In genomic region chr3:140334105-140334504, GRCh38 we compare ENCODE assay signal across 35 cellular contexts.
"Had no signal": no experiment of that assay in that cellular context is flagged by ENCODE, and none has a peak within 500 bp of the region (broad histone marks: within the 10 kb centered on the region; RNA-seq: fewer than 3 reads in every experiment).

No MANE protein-coding gene starts in this region.

- DNase-seq: activated B cell treated with CpG ODN at 0.5 μM for 24 hours; activated CD4-positive, alpha-beta memory T cell treated with anti-CD3 and anti-CD28 coated beads for 36 hours; activated CD4-positive, alpha-beta T cell treated with anti-CD3 and anti-CD28 coated beads for 4 hours; activated CD4-positive, alpha-beta T cell treated with anti-CD3 and anti-CD28 coated beads, Interleukin-2, amount 10 ng/mL, durations not matched to agents 24 days and 14 days; activated CD4-positive, alpha-beta T cell treated with anti-CD3 and anti-CD28 coated beads, Interleukin-2, amount 50 U/mL, for 1 hour; activated CD4-positive, alpha-beta T cell treated with anti-CD3 and anti-CD28 coated beads, Interleukin-2, amount 50 U/mL, for 4 hours; activated CD4-positive, CD25-positive, alpha-beta regulatory T cell treated with anti-CD3 and anti-CD28 coated beads, Interleukin-2, amount 50 U/mL, for 72 hours; activated CD8-positive, alpha-beta memory T cell treated with anti-CD3 and anti-CD28 coated beads for 24 hours; activated CD8-positive, alpha-beta memory T cell treated with anti-CD3 and anti-CD28 coated beads, Interleukin-2, amount 10 ng/mL, durations not matched to agents 7 days and 5 days; activated CD8-positive, alpha-beta memory T cell treated with anti-CD3 and anti-CD28 coated beads, Interleukin-2, amount 50 U/mL, for 48 hours; activated CD8-positive, alpha-beta T cell treated with anti-CD3 and anti-CD28 coated beads, Interleukin-2, amount 10 ng/mL, durations not matched to agents 7 days and 5 days; activated effector memory CD4-positive, alpha-beta T cell treated with anti-CD3 and anti-CD28 coated beads, Interleukin-2, amount 50 U/mL, for 16 hours; activated gamma-delta T cell treated with Interleukin-2 at 50 U/mL for 16 hours; activated naive CD4-positive, alpha-beta T cell; activated naive CD4-positive, alpha-beta T cell treated with anti-CD3 and anti-CD28 coated beads for 36 hours; activated naive CD4-positive, alpha-beta T cell treated with anti-CD3 and anti-CD28 coated beads, Interleukin-2, amount 50 U/mL, for 16 hours; activated naive CD8-positive, alpha-beta T cell treated with anti-CD3 and anti-CD28 coated beads for 36 hours; activated T-cell treated with anti-CD3 and anti-CD28 coated beads, Interleukin-2, amount 50 U/mL, for 24 hours; activated T-cell treated with anti-CD3 and anti-CD28 coated beads, Interleukin-2, amount 50 U/mL, for 48 hours; adrenal gland; amniotic stem cell; aorta; body of pancreas; brain microvascular endothelial cell; central memory CD4-positive, alpha-beta T cell; T-helper 1 cell; T-helper 2 cell; T-helper 9 cell had no signal

- H3K36me3 ChIP-seq: adrenal gland, brain microvascular endothelial cell, breast epithelium had no signal

- H3K36me3 Mint-ChIP-seq: activated CD4-positive, alpha-beta memory T cell treated with anti-CD3 and anti-CD28 coated beads for 36 hours; activated CD8-positive, alpha-beta memory T cell treated with anti-CD3 and anti-CD28 coated beads, Interleukin-2, amount 10 ng/mL, durations not matched to agents 7 days and 5 days; activated naive CD4-positive, alpha-beta T cell treated with anti-CD3 and anti-CD28 coated beads, Interleukin-2, amount 50 U/mL, for 72 hours; activated naive CD8-positive, alpha-beta T cell treated with anti-CD3 and anti-CD28 coated beads for 36 hours had no signal

- H3K27me3 Mint-ChIP-seq: activated B cell treated with CpG ODN at 0.5 μM for 24 hours had no signal

- H3K27me3 ChIP-seq: adrenal gland, body of pancreas, brain microvascular endothelial cell, breast epithelium had no signal

- H3K4me1 Mint-ChIP-seq: activated CD4-positive, alpha-beta T cell treated with anti-CD3 and anti-CD28 coated beads, Interleukin-2, amount 10 ng/mL, durations not matched to agents 24 days and 14 days; activated CD8-positive, alpha-beta memory T cell treated with anti-CD3 and anti-CD28 coated beads, Interleukin-2, amount 10 ng/mL, durations not matched to agents 7 days and 5 days; activated naive CD8-positive, alpha-beta T cell treated with anti-CD3 and anti-CD28 coated beads for 36 hours had no signal

- ATAC-seq: activated CD8-positive, alpha-beta memory T cell treated with anti-CD3 and anti-CD28 coated beads, Interleukin-2, amount 10 ng/mL, durations not matched to agents 7 days and 5 days; activated CD8-positive, alpha-beta T cell treated with anti-CD3 and anti-CD28 coated beads, Interleukin-2, amount 10 ng/mL, durations not matched to agents 7 days and 5 days; activated naive CD4-positive, alpha-beta T cell treated with anti-CD3 and anti-CD28 coated beads, Interleukin-2, amount 50 U/mL, for 72 hours; body of pancreas had no signal

- H3K27ac ChIP-seq: adrenal gland, body of pancreas, brain microvascular endothelial cell, breast epithelium, VCaP had no signal

- H3K4me3 ChIP-seq: adrenal gland, body of pancreas, breast epithelium had no signal

- H3K27ac Mint-ChIP-seq: activated B cell treated with CpG ODN at 0.5 μM for 24 hours; activated CD4-positive, alpha-beta memory T cell treated with anti-CD3 and anti-CD28 coated beads for 36 hours; activated CD4-positive, alpha-beta T cell treated with anti-CD3 and anti-CD28 coated beads, Interleukin-2, amount 10 ng/mL, durations not matched to agents 24 days and 14 days; activated CD8-positive, alpha-beta memory T cell treated with anti-CD3 and anti-CD28 coated beads, Interleukin-2, amount 10 ng/mL, durations not matched to agents 7 days and 5 days; activated CD8-positive, alpha-beta T cell treated with anti-CD3 and anti-CD28 coated beads, Interleukin-2, amount 10 ng/mL, durations not matched to agents 7 days and 5 days; activated naive CD4-positive, alpha-beta T cell treated with anti-CD3 and anti-CD28 coated beads for 36 hours; activated naive CD4-positive, alpha-beta T cell treated with anti-CD3 and anti-CD28 coated beads, Interleukin-2, amount 50 U/mL, for 72 hours; activated naive CD8-positive, alpha-beta T cell treated with anti-CD3 and anti-CD28 coated beads for 36 hours; activated T-cell treated with anti-CD3 and anti-CD28 coated beads, Interleukin-2, amount 50 U/mL, for 24 hours; T-helper 1 cell treated with Interleukin-12 subunit alpha and Interleukin-12 subunit beta and Interleukin-4 antibody, amounts not matched to agents 30 μg/mL and 1 μg/mL, for 36 hours; T-helper 2 cell treated with Interferon-gamma antibody and Interleukin-4, amounts not matched to agents 5 μg/mL and 100 μg/mL, for 36 hours had no signal

- H3K9me3 Mint-ChIP-seq: activated B cell treated with CpG ODN at 0.5 μM for 24 hours; activated CD4-positive, alpha-beta memory T cell treated with anti-CD3 and anti-CD28 coated beads for 36 hours; activated CD4-positive, alpha-beta T cell treated with anti-CD3 and anti-CD28 coated beads, Interleukin-2, amount 10 ng/mL, durations not matched to agents 24 days and 14 days; activated naive CD4-positive, alpha-beta T cell treated with anti-CD3 and anti-CD28 coated beads for 36 hours; activated naive CD4-positive, alpha-beta T cell treated with anti-CD3 and anti-CD28 coated beads, Interleukin-2, amount 50 U/mL, for 72 hours; activated naive CD8-positive, alpha-beta T cell treated with anti-CD3 and anti-CD28 coated beads for 36 hours; activated T-cell treated with anti-CD3 and anti-CD28 coated beads, Interleukin-2, amount 50 U/mL, for 24 hours; T-helper 1 cell treated with Interleukin-12 subunit alpha and Interleukin-12 subunit beta and Interleukin-4 antibody, amounts not matched to agents 30 μg/mL and 1 μg/mL, for 36 hours; T-helper 2 cell treated with Interferon-gamma antibody and Interleukin-4, amounts not matched to agents 5 μg/mL and 100 μg/mL, for 36 hours had no signal

- H3K4me3 Mint-ChIP-seq: activated B cell treated with CpG ODN at 0.5 μM for 24 hours; activated CD4-positive, alpha-beta memory T cell treated with anti-CD3 and anti-CD28 coated beads for 36 hours; activated CD4-positive, alpha-beta T cell treated with anti-CD3 and anti-CD28 coated beads, Interleukin-2, amount 10 ng/mL, durations not matched to agents 24 days and 14 days; activated CD8-positive, alpha-beta memory T cell treated with anti-CD3 and anti-CD28 coated beads, Interleukin-2, amount 10 ng/mL, durations not matched to agents 7 days and 5 days; activated CD8-positive, alpha-beta T cell treated with anti-CD3 and anti-CD28 coated beads, Interleukin-2, amount 10 ng/mL, durations not matched to agents 7 days and 5 days; activated naive CD4-positive, alpha-beta T cell treated with anti-CD3 and anti-CD28 coated beads for 36 hours; activated naive CD8-positive, alpha-beta T cell treated with anti-CD3 and anti-CD28 coated beads for 36 hours; activated T-cell treated with anti-CD3 and anti-CD28 coated beads, Interleukin-2, amount 50 U/mL, for 24 hours; T-helper 1 cell treated with Interleukin-12 subunit alpha and Interleukin-12 subunit beta and Interleukin-4 antibody, amounts not matched to agents 30 μg/mL and 1 μg/mL, for 36 hours; T-helper 2 cell treated with Interferon-gamma antibody and Interleukin-4, amounts not matched to agents 5 μg/mL and 100 μg/mL, for 36 hours had no signal

- H3K9me3 ChIP-seq: adrenal gland, body of pancreas, breast epithelium had no signal

- H3K4me1 ChIP-seq: adrenal gland, body of pancreas, breast epithelium had no signal

- FAIRE-seq: astrocyte, TTC549 had no signal
